Comparison of ENCODE assay signal across 25 cellular contexts in genomic region chr19:2759392-2759791, GRCh38. TPM values are rescaled to one million over a fixed set of nuclear protein-coding genes. Genes with fewer than 3 reads are reported as not detected.
"Had no signal": no experiment of that assay in that cellular context is flagged by ENCODE, and none has a peak within 500 bp of the region (broad histone marks: within the 10 kb centered on the region; RNA-seq: fewer than 3 reads in every experiment).

No MANE protein-coding gene starts in this region.

- H3K9me3 ChIP-seq: adrenal gland, colonic mucosa had no signal

- H3K27ac Mint-ChIP-seq: activated naive CD8-positive, alpha-beta T cell; T-helper 17 cell had no signal

- DNase-seq: activated CD4-positive, CD25-positive, alpha-beta regulatory T cell; activated CD8-positive, alpha-beta memory T cell treated with anti-CD3 and anti-CD28 coated beads, Interleukin-2, amount 50 U/mL, for 48 hours; activated effector memory CD4-positive, alpha-beta T cell treated with Interleukin-2 at 50 U/mL for 16 hours; activated naive CD4-positive, alpha-beta T cell; activated T-cell treated with anti-CD3 and anti-CD28 coated beads, Interleukin-2, amount 50 U/mL, for 1 hour; adrenal gland; caudate nucleus; colonic mucosa; KBM-7; NCI-H1092 treated with DMSO at 0.1 percent for 48 hours; NCI-H1436; NCI-H1694 treated with DMSO at 0.1 percent for 48 hours; NCI-H2029 treated with DMSO at 0.1 percent for 48 hours; NCI-H345; NCI-H510A; NCI-H526 treated with DMSO at 0.1 percent for 48 hours; NCI-H82; SIG-M5; T-helper 17 cell; T1000 had no signal

- H3K36me3 Mint-ChIP-seq: activated naive CD8-positive, alpha-beta T cell had no signal

- H3K4me3 ChIP-seq: adrenal gland, colonic mucosa had no signal

- H3K27me3 ChIP-seq: adrenal gland, colonic mucosa had no signal

- FAIRE-seq: TTC549 had no signal

- H3K36me3 ChIP-seq: colonic mucosa had no signal

- H3K27ac ChIP-seq: adrenal gland, colonic mucosa had no signal

- H3K4me3 Mint-ChIP-seq: activated naive CD8-positive, alpha-beta T cell; T-helper 17 cell had no signal

- H3K27me3 Mint-ChIP-seq: activated naive CD8-positive, alpha-beta T cell; T-helper 17 cell had no signal

- H3K4me1 ChIP-seq: adrenal gland, colonic mucosa had no signal

- H3K4me1 Mint-ChIP-seq: T-helper 17 cell had no signal

RNA-seq across cellular contexts. Expression of gene DIRAS1, which starts 38.2 kb away (rescaled TPM):
- total RNA-seq: OCI-LY7 had no signal

RNA-seq across cellular contexts. Expression of gene GNG7, which starts 56.9 kb away (rescaled TPM):
- total RNA-seq: LHCN-M2, M059J had no signal
